In genomic region chr1:32742132-32742947, GRCh38 we compare ENCODE assay signal across 8 cellular contexts. TPM values are rescaled to one million over a fixed set of nuclear protein-coding genes. Genes with fewer than 3 reads are reported as not detected.
A peak's percentile ranks its signal among the peaks of the same experiment; 100 is the strongest.
DNase-seq lines count a peak whose midpoint lies in the region; ATAC-seq and TF ChIP-seq lines count a peak whose summit lies in the region.

No MANE protein-coding gene starts in this region.

- H3K27me3 Mint-ChIP-seq in activated CD4-positive, alpha-beta T cell treated with anti-CD3 and anti-CD28 coated beads for 36 hours: peaks cover 17% of the 10 kb centered on the region

- ATAC-seq in activated CD4-positive, alpha-beta T cell treated with anti-CD3 and anti-CD28 coated beads for 36 hours: no peak
- ATAC-seq in GM19023 (IDR thresholded peaks at IDR 0.05; ENCODE audit: unreplicated experiment): no peak

- peaks cover 0 to 31% (median 29%) of the 10 kb centered on the region in 5 donors for H3K4me1 ChIP-seq in subcutaneous abdominal adipose tissue (ENCODE audit: control insufficient read depth in 5 of 5, insufficient read depth in 5 of 5, low read length in 5 of 5)

- H3K9me3 ChIP-seq in subcutaneous abdominal adipose tissue (ENCODE audit: control insufficient read depth in 5 of 5, low read length in 5 of 5): no peaks in the 10 kb centered on the region

- POLR2A ChIA-PET in activated CD4-positive, alpha-beta T cell treated with anti-CD3 and anti-CD28 coated beads for 36 hours (lab: Charles Lee): no interaction called here

- in situ Hi-C loops in astrocyte of the cerebellum (cut with HindIII; ENCODE audit: low sequenced_read_pairs) (no loop called here), G401 (cut with HindIII; ENCODE audit: low sequenced_read_pairs) (no loop called here)

- CTCF ChIA-PET in activated CD4-positive, alpha-beta T cell treated with anti-CD3 and anti-CD28 coated beads for 36 hours (lab: Charles Lee): interaction anchor here (1.0 kb wide), 1 partner anchor 30 kb away, joined by 3 read pairs; no protein-coding TSS in a partner anchor

- peak overlapping the region; percentile 60 for H3K27ac ChIP-seq in subcutaneous abdominal adipose tissue (ENCODE audit: low read depth, low read length)

- no peak for TF ChIP-seq CTCF in astrocyte of the cerebellum (IDR thresholded peaks at IDR 0.05; ENCODE audit: low read depth, low read length, missing control alignments)
- no peak for TF ChIP-seq CTCF in kidney epithelial cell (IDR thresholded peaks at IDR 0.05; ENCODE audit: insufficient read depth, low read length, poor library complexity, severe bottlenecking)

- intact Hi-C loops in activated CD4-positive, alpha-beta T cell treated with anti-CD3 and anti-CD28 coated beads for 36 hours (cut with DNase I, micrococcal nuclease): no loop called here

- no peak for DNase-seq in activated CD4-positive, alpha-beta T cell treated with anti-CD3 and anti-CD28 coated beads for 36 hours
- no peak for DNase-seq in activated CD4-positive, alpha-beta T cell treated with anti-CD3 and anti-CD28 coated beads, Interleukin-2, amount 50 U/mL, for 4 hours
- no peak for DNase-seq in astrocyte of the cerebellum (ENCODE audit: low read depth)
- no peak for DNase-seq in kidney epithelial cell (ENCODE audit: low read depth)
- no peak for DNase-seq in NCI-H524 (lab: John Stamatoyannopoulos, UW)
- DNase-seq in G401 (ENCODE audit: low spot score): no peak

- peak overlapping the region; percentile 15 for H3K4me3 Mint-ChIP-seq in activated CD4-positive, alpha-beta T cell treated with anti-CD3 and anti-CD28 coated beads for 36 hours

- no peaks in the 10 kb centered on the region for H3K9me3 Mint-ChIP-seq in activated CD4-positive, alpha-beta T cell treated with anti-CD3 and anti-CD28 coated beads for 36 hours (ENCODE audit: low read depth)

- H3K36me3 ChIP-seq in kidney epithelial cell (ENCODE audit: control insufficient read depth, insufficient read depth, low read length) (no peaks in the 10 kb centered on the region), subcutaneous abdominal adipose tissue (ENCODE audit: control insufficient read depth in 5 of 5, insufficient read depth in 5 of 5, low read length in 5 of 5) (no peaks in the 10 kb centered on the region)

- no peak overlapping the region for H3K27ac Mint-ChIP-seq in activated CD4-positive, alpha-beta T cell treated with anti-CD3 and anti-CD28 coated beads for 36 hours

- H3K4me1 Mint-ChIP-seq in activated CD4-positive, alpha-beta T cell treated with anti-CD3 and anti-CD28 coated beads for 36 hours: no peaks in the 10 kb centered on the region

- no peaks in the 10 kb centered on the region for H3K27me3 ChIP-seq in kidney epithelial cell (ENCODE audit: control insufficient read depth, insufficient read depth, low read length)
- peaks cover 0 to under 1% (median 0%) of the 10 kb centered on the region in 5 donors for H3K27me3 ChIP-seq in subcutaneous abdominal adipose tissue (ENCODE audit: control insufficient read depth in 5 of 5, insufficient read depth in 4 of 5, low read length in 5 of 5)

- no peaks in the 10 kb centered on the region for H3K36me3 Mint-ChIP-seq in activated CD4-positive, alpha-beta T cell treated with anti-CD3 and anti-CD28 coated beads for 36 hours (ENCODE audit: low read depth)

- peak overlapping the region in 4 of 5 donors; percentile 56 to 87 (median 72) for H3K9ac ChIP-seq in subcutaneous abdominal adipose tissue (ENCODE audit: low read length in 5 of 5)

- H3K4me3 ChIP-seq in astrocyte of the cerebellum (ENCODE audit: low read depth, low read length) (peak overlapping the region; percentile 62), kidney epithelial cell (ENCODE audit: low read depth, low read length) (peak overlapping the region; percentile 84), subcutaneous abdominal adipose tissue (ENCODE audit: low read depth in 1 of 5, low read length in 5 of 5) (peak overlapping the region; percentile 62 to 83 (median 72))

RNA-seq across cellular contexts. Expression of gene SYNC, which starts 39.8 kb away (rescaled TPM):
- not detected for total RNA-seq in activated CD4-positive, alpha-beta T cell treated with anti-CD3 and anti-CD28 coated beads for 36 hours
- total RNA-seq in kidney epithelial cell: 2.7 and 3.8 TPM in 2 replicates
- 6.5 and 7.9 TPM in 2 replicates for total RNA-seq in G401 (2014; rRNA removed; shearing (Covaris generic))
